14 cellular contexts compared by ENCODE assay signal in the genomic region with DNA sequence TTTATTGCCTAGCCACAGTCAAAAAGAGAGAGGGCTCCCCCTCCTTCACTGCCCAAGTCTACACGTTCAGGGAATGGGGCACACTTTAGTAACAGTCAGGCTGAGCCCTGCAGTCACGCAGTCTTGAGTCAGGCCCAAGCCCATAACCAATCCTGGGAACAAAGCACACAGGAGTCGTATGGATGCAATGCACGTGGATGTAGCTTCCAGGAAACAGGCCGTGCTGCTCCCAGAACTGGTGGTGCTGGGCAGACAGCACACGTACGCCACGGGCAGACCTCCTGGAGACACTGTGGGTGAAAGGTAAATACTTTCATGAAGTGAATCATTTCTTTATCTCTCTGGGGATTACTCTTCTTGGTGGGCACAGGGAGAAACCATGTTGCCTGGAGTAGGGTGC.
"Had no signal": no experiment of that assay in that cellular context is flagged by ENCODE, and none has a peak within 500 bp of the region (broad histone marks: within the 10 kb centered on the region; RNA-seq: fewer than 3 reads in every experiment).

No MANE protein-coding gene starts in this region.

- H3K4me3 ChIP-seq: cardiac muscle cell, esophagus squamous epithelium, psoas muscle, spleen, stomach, testis had no signal

- H3K36me3 ChIP-seq: cardiac muscle cell, esophagus squamous epithelium, spleen, stomach had no signal

- H3K4me1 ChIP-seq: psoas muscle, stomach, testis had no signal

- DNase-seq: activated B cell treated with CpG ODN at 0.5 μM for 24 hours; activated CD4-positive, alpha-beta T cell treated with anti-CD3 and anti-CD28 coated beads, Interleukin-2, amount 10 ng/mL, durations not matched to agents 24 days and 14 days; activated naive CD4-positive, alpha-beta T cell treated with anti-CD3 and anti-CD28 coated beads, Interleukin-2, amount 10 ng/mL, durations not matched to agents 7 days and 5 days; esophagus squamous epithelium; foreskin fibroblast; nephron progenitor cell; psoas muscle; spleen; stomach; T-helper 2 cell; testis had no signal

- H3K27me3 ChIP-seq: cardiac muscle cell, testis had no signal

- ATAC-seq: activated T-helper 17 cell treated with anti-CD3 and anti-CD28 coated beads, Interleukin-2, amount 50 U/mL, for 72 hours; psoas muscle; sciatic nerve had no signal

- H3K9me3 ChIP-seq: esophagus squamous epithelium, psoas muscle, spleen, stomach, testis had no signal

- H3K27ac ChIP-seq: cardiac muscle cell, esophagus squamous epithelium, psoas muscle, stomach, testis had no signal
